Comparison of ENCODE assay signal across 28 cellular contexts in the genomic region with DNA sequence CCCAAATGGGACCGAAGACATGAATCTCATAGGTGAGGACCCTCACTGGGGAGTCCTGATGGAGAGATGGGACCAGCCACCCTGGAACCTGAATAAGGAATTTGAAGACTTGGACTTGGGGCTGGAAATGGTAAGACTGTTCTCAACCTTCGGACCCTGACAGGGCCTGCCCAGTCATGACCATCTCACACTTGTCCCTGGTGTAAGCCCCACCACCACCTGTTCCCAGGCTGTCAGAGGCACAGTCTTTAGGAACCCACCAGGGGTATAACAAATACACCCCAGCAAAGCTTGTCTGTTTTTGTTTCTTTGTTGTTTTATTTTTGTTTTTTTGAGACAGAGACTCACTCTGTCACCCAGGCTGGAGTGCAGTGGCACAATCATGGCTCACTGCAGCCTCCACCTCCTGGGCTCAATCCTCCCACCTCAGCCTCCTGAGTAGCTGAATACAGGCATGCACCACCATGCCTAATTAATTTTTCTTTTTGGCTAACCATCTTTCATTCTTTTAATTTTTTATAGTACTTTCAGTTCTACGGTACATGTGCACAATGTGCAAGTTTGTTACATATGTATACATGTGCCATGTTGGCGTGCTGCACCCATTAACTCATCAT.
"Had no signal": no experiment of that assay in that cellular context is flagged by ENCODE, and none has a peak within 500 bp of the region (broad histone marks: within the 10 kb centered on the region; RNA-seq: fewer than 3 reads in every experiment).

No MANE protein-coding gene starts in this region.

- H3K36me3 ChIP-seq: neutrophil, pancreas, prostate gland, spleen, suprapubic skin, tibial artery, transverse colon, upper lobe of right lung, uterus had no signal

- H3K4me1 Mint-ChIP-seq: naive thymus-derived CD8-positive, alpha-beta T cell; nephron progenitor cell; neural crest cell; stimulated activated naive CD8-positive, alpha-beta T cell treated with anti-CD3 and anti-CD28 coated beads, Interleukin-15, amount 100 ng/mL, for 72 hours had no signal

- H3K27ac ChIP-seq: neutrophil, pancreas, prostate gland, skin epidermis, spleen, suprapubic skin, testis, tibial artery, transverse colon, upper lobe of right lung, uterus had no signal

- H3K36me3 Mint-ChIP-seq: naive thymus-derived CD8-positive, alpha-beta T cell; natural killer cell treated with Interleukin-12 subunit alpha and Interleukin-12 subunit beta and Interleukin-15 and Interleukin-18, amount 100 ng/mL, for 72 hours; stimulated activated memory B cell treated with anti-CD40 and anti-IgM and Interleukin-4, amounts not matched to agents 10 μg/mL and 1 μg/mL and 100 μg/mL, for 72 hours; type B pancreatic cell had no signal

- H3K4me3 ChIP-seq: pancreas, prostate gland, skin epidermis, smooth muscle cell, spleen, suprapubic skin, testis, tibial artery, transverse colon, upper lobe of right lung, uterus had no signal

- H3K27ac Mint-ChIP-seq: naive thymus-derived CD8-positive, alpha-beta T cell; natural killer cell treated with Interleukin-12 subunit alpha and Interleukin-12 subunit beta and Interleukin-15 and Interleukin-18, amount 100 ng/mL, for 72 hours; nephron progenitor cell; stimulated activated memory B cell treated with anti-CD40 and anti-IgM and Interleukin-4, amounts not matched to agents 10 μg/mL and 1 μg/mL and 100 μg/mL, for 72 hours; stimulated activated naive CD8-positive, alpha-beta T cell treated with anti-CD3 and anti-CD28 coated beads, Interleukin-15, amount 100 ng/mL, for 72 hours; type B pancreatic cell had no signal

- H3K9me3 Mint-ChIP-seq: natural killer cell treated with Interleukin-12 subunit alpha and Interleukin-12 subunit beta and Interleukin-15 and Interleukin-18, amount 100 ng/mL, for 72 hours; neural crest cell; stimulated activated naive CD8-positive, alpha-beta T cell treated with anti-CD3 and anti-CD28 coated beads, Interleukin-15, amount 100 ng/mL, for 72 hours; type B pancreatic cell had no signal

- ATAC-seq: naive thymus-derived CD8-positive, alpha-beta T cell; natural killer cell treated with Interleukin-12 subunit alpha and Interleukin-12 subunit beta and Interleukin-15 and Interleukin-18, amount 100 ng/mL, for 72 hours; pancreas; stimulated activated memory B cell treated with anti-CD40 and anti-IgM and Interleukin-4, amounts not matched to agents 10 μg/mL and 1 μg/mL and 100 μg/mL, for 72 hours; stimulated activated naive CD8-positive, alpha-beta T cell treated with anti-CD3 and anti-CD28 coated beads, Interleukin-15, amount 100 ng/mL, for 72 hours; stimulated activated naive CD8-positive, alpha-beta T cell treated with anti-CD3 and anti-CD28 coated beads, Interleukin-15, Interleukin-2, amounts not matched to agents 100 U/mL and 50 U/mL, for 24 hours; upper lobe of right lung had no signal

- H3K27me3 Mint-ChIP-seq: stimulated activated memory B cell treated with anti-CD40 and anti-IgM and Interleukin-4, amounts not matched to agents 10 μg/mL and 1 μg/mL and 100 μg/mL, for 72 hours had no signal

- H3K4me1 ChIP-seq: pancreas, prostate gland, spleen, suprapubic skin, testis, tibial artery, transverse colon, upper lobe of right lung, uterus had no signal

- H3K27me3 ChIP-seq: neutrophil, pancreas, suprapubic skin, testis, tibial artery, transverse colon, upper lobe of right lung, uterus had no signal

- DNase-seq: naive thymus-derived CD8-positive, alpha-beta T cell; nephron progenitor cell; nucleus accumbens; pancreas; spleen; stimulated activated CD4-positive, alpha-beta T cell treated with anti-CD3 and anti-CD28 coated beads, Interleukin-12 subunit alpha, Interleukin-12 subunit beta, amount 100 ng/mL, for 4 hours; stimulated activated CD4-positive, alpha-beta T cell treated with anti-CD3 and anti-CD28 coated beads, Interleukin-1b, Interleukin-23, amount 100 ng/mL, for 48 hours; stimulated activated CD4-positive, alpha-beta T cell treated with anti-CD3 and anti-CD28 coated beads, Interleukin-4, amount 100 ng/mL, for 1 hour; stimulated activated CD4-positive, alpha-beta T cell treated with anti-CD3 and anti-CD28 coated beads, Interleukin-4, amount 100 ng/mL, for 4 hours; stimulated activated CD8-positive, alpha-beta memory T cell treated with anti-CD3 and anti-CD28 coated beads, Interleukin-4, amount 100 ng/mL, for 48 hours; stimulated activated naive CD4-positive, alpha-beta T cell; stimulated activated naive CD8-positive, alpha-beta T cell treated with anti-CD3 and anti-CD28 coated beads, Interleukin-15, amount 100 ng/mL, for 72 hours; stimulated activated naive CD8-positive, alpha-beta T cell treated with anti-CD3 and anti-CD28 coated beads, Interleukin-15, Interleukin-2, amounts not matched to agents 100 U/mL and 50 U/mL, for 24 hours; substantia nigra; testis; tibial artery; transverse colon; upper lobe of right lung; uterus had no signal

- H3K4me3 Mint-ChIP-seq: naive thymus-derived CD8-positive, alpha-beta T cell; natural killer cell treated with Interleukin-12 subunit alpha and Interleukin-12 subunit beta and Interleukin-15 and Interleukin-18, amount 100 ng/mL, for 72 hours; nephron progenitor cell; neural crest cell; stimulated activated memory B cell treated with anti-CD40 and anti-IgM and Interleukin-4, amounts not matched to agents 10 μg/mL and 1 μg/mL and 100 μg/mL, for 72 hours; stimulated activated naive CD8-positive, alpha-beta T cell treated with anti-CD3 and anti-CD28 coated beads, Interleukin-15, amount 100 ng/mL, for 72 hours; type B pancreatic cell had no signal

- H3K4me2 ChIP-seq: smooth muscle cell had no signal

- H3K9me3 ChIP-seq: neutrophil, pancreas, prostate gland, spleen, suprapubic skin, testis, tibial artery, transverse colon, upper lobe of right lung, uterus had no signal
